10 cellular contexts compared by ENCODE assay signal in genomic region chr7:18505870-18506460, GRCh38. TPM values are rescaled to one million over a fixed set of nuclear protein-coding genes. Genes with fewer than 3 reads are reported as not detected.
DNase-seq lines count a peak whose midpoint lies in the region; ATAC-seq and TF ChIP-seq lines count a peak whose summit lies in the region.
"Had no signal": no experiment of that assay in that cellular context is flagged by ENCODE, and none has a peak within 500 bp of the region (broad histone marks: within the 10 kb centered on the region; RNA-seq: fewer than 3 reads in every experiment).

No MANE protein-coding gene starts in this region.

- TF ChIP-seq CTCF in AG10803 (conservative IDR thresholded peaks at IDR 0.05; ENCODE audit: low read length) (no peak), dorsolateral prefrontal cortex (IDR thresholded peaks at IDR 0.05 in 54 of 56, conservative IDR thresholded peaks at IDR 0.05 in 2 of 56; ENCODE audit: low read depth in 1 of 56, partially characterized antibody in 56 of 56) (no peak)

- H3K4me3 ChIP-seq in AG10803 (ENCODE audit: low read length) (no peak overlapping the region), dorsolateral prefrontal cortex (peak overlapping the region in 9 of 59 donors; percentile 5 to 33 (median 13))

- intact Hi-C loops in dorsolateral prefrontal cortex (cut with DNase I), result no loop called here

- ATAC-seq in GM19397 (IDR thresholded peaks at IDR 0.05; ENCODE audit: unreplicated experiment), result peak; percentile 39
- ATAC-seq in HG03439 (IDR thresholded peaks at IDR 0.05; ENCODE audit: unreplicated experiment), result peak; percentile 57
- no peak for ATAC-seq in HG02970 (IDR thresholded peaks at IDR 0.05; ENCODE audit: low FRiP score, unreplicated experiment)

- peak; percentile 60 for DNase-seq in AG10803 (ENCODE audit: low read depth)
- DNase-seq in dorsolateral prefrontal cortex, result no peak
- DNase-seq in SIG-M5 (lab: John Stamatoyannopoulos, UW), result no peak
- DNase-seq in stimulated activated CD4-positive, alpha-beta T cell treated with anti-CD3 and anti-CD28 coated beads, Interleukin-4, amount 100 ng/mL, for 4 hours, result no peak
- no peak for DNase-seq in putamen (ENCODE audit: low spot score)
- DNase-seq: esophagus squamous epithelium, GF-D8 had no signal

- no peaks in the 10 kb centered on the region for H3K27me3 ChIP-seq in dorsolateral prefrontal cortex
- H3K27me3 ChIP-seq: esophagus squamous epithelium had no signal

- peak overlapping the region in 43 of 59 donors; percentile 0 to 67 (median 40) for H3K27ac ChIP-seq in dorsolateral prefrontal cortex

RNA-seq across cellular contexts. Expression of gene HDAC9, which starts 10.4 kb away (rescaled TPM):
- total RNA-seq in dorsolateral prefrontal cortex, result 10 to 100 TPM; 40.3 to 96.7 (median 63.1) TPM
